21 cellular contexts compared by ENCODE assay signal in the genomic region with DNA sequence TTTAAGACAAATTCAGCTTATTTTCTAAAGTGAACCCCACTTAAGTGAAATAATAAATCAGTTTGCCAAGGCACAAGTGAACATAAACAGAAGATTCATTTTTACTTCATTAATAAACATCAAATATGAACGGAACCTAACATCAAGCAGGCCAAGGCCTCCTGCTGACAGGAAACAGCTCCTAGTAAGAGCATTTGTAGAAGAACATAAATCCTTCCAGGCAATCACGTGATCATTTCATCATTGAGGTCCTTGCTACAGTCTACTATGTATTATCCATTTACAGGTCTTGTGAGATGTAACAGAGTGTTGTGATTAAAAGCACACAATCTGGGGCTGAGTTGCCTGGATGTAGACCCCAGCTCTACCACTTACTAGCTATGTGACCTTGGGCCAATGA.
DNase-seq lines count a peak whose midpoint lies in the region; ATAC-seq and TF ChIP-seq lines count a peak whose summit lies in the region.
"Had no signal": no experiment of that assay in that cellular context is flagged by ENCODE, and none has a peak within 500 bp of the region (broad histone marks: within the 10 kb centered on the region; RNA-seq: fewer than 3 reads in every experiment).

No MANE protein-coding gene starts in this region.

- H3K9ac ChIP-seq in stomach smooth muscle (ENCODE audit: low read length in 2 of 2) = peak overlapping the region in 1 of 2 donors; percentile 7

- TF ChIP-seq EP300 in Ishikawa (IDR thresholded peaks at IDR 0.05; ENCODE audit: borderline replicate concordance) = no peak

- no peak for TF ChIP-seq RAD21 in Ishikawa (IDR thresholded peaks at IDR 0.05; ENCODE audit: low read depth)

- peak; percentile 2 for TF ChIP-seq CTCF in brain microvascular endothelial cell (IDR thresholded peaks at IDR 0.05; ENCODE audit: low read depth, low read length, missing control alignments)

- peak; percentile 47 for DNase-seq in brain microvascular endothelial cell
- DNase-seq in kidney tubule cell (ENCODE audit: low spot score) = peak; percentile 39
- no peak for DNase-seq in NCI-H128 (lab: John Stamatoyannopoulos, UW; ENCODE audit: unreplicated experiment)
- DNase-seq: activated CD4-positive, CD25-positive, alpha-beta regulatory T cell treated with anti-CD3 and anti-CD28 coated beads, Interleukin-2, amount 50 U/mL, for 72 hours; activated naive CD4-positive, alpha-beta T cell; activated T-cell treated with anti-CD3 and anti-CD28 coated beads, Interleukin-2, amount 50 U/mL, for 24 hours; amygdala; DMS79 treated with DMSO at 0.1 percent for 48 hours; effector memory CD4-positive, alpha-beta T cell; head of caudate nucleus; left ventricle myocardium superior; NCI-H1417 treated with DMSO at 0.1 percent for 48 hours; NCI-H526 had no signal

- in situ Hi-C loops in brain microvascular endothelial cell (cut with HindIII; ENCODE audit: low pct_ligation_motif_present, low sequenced_read_pairs) = no loop called here

- H3K36me3 ChIP-seq in brain microvascular endothelial cell (replicated peaks) = peaks cover 59% of the 10 kb centered on the region
- peaks cover 12 to 15% of the 10 kb centered on the region in 2 donors for H3K36me3 ChIP-seq in stomach smooth muscle (ENCODE audit: control insufficient read depth in 2 of 2, insufficient read depth in 2 of 2, low read length in 2 of 2)

- peaks cover 69% of the 10 kb centered on the region for H3K4me1 ChIP-seq in stomach smooth muscle (ENCODE audit: control insufficient read depth, insufficient read depth, low read length)
- H3K4me1 ChIP-seq: HAP-1 had no signal

- H3K9me3 ChIP-seq in stomach smooth muscle (ENCODE audit: control insufficient read depth in 2 of 2, low read length in 2 of 2) = no peaks in the 10 kb centered on the region
- H3K9me3 ChIP-seq: HAP-1, tibial nerve had no signal

- H3K27ac ChIP-seq in brain microvascular endothelial cell = peak overlapping the region; percentile 0
- peak overlapping the region; percentile 66 for H3K27ac ChIP-seq in stomach smooth muscle (ENCODE audit: low read length)

- H3K27me3 ChIP-seq in brain microvascular endothelial cell (replicated peaks) (no peaks in the 10 kb centered on the region), stomach smooth muscle (ENCODE audit: control insufficient read depth in 1 of 2, insufficient read depth in 2 of 2, low read length in 2 of 2) (no peaks in the 10 kb centered on the region)
- H3K27me3 ChIP-seq: tibial nerve had no signal

- H3K4me3 ChIP-seq in brain microvascular endothelial cell (ENCODE audit: low read depth, low read length) (no peak overlapping the region), stomach smooth muscle (ENCODE audit: low read length in 2 of 2) (no peak overlapping the region)
- H3K4me3 ChIP-seq: HAP-1, tibial nerve had no signal

- no peak for ATAC-seq in HG03469 (IDR thresholded peaks at IDR 0.05; ENCODE audit: unreplicated experiment)
- ATAC-seq in HG03159 (IDR thresholded peaks at IDR 0.05; ENCODE audit: unreplicated experiment) = no peak
- ATAC-seq: left ventricle myocardium superior; sciatic nerve; stimulated activated memory B cell treated with anti-CD40 and anti-IgM and Interleukin-4, amounts not matched to agents 10 μg/mL and 1 μg/mL and 100 μg/mL, for 72 hours had no signal

TF ChIP-seq in Ishikawa, 13 proteins besides CTCF, POLR2A, EP300 and RAD21:
- no peak for TF ChIP-seq TEAD4 (IDR thresholded peaks at IDR 0.05)
- TF ChIP-seq TAF1 (IDR thresholded peaks at IDR 0.05; ENCODE audit: low read depth) = no peak
- TF ChIP-seq, protein P1, sequence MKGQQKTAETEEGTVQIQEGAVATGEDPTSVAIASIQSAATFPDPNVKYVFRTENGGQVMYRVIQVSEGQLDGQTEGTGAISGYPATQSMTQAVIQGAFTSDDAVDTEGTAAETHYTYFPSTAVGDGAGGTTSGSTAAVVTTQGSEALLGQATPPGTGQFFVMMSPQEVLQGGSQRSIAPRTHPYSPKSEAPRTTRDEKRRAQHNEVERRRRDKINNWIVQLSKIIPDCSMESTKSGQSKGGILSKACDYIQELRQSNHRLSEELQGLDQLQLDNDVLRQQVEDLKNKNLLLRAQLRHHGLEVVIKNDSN (IDR thresholded peaks at IDR 0.05) = peak; percentile 27; the same call in 1 of the 2 replicates
TF ChIP-seq in Ishikawa: peak in this region for 1.
